10 cellular contexts compared by ENCODE assay signal in genomic region chr17:27218719-27219488, GRCh38.
DNase-seq lines count a peak whose midpoint lies in the region; ATAC-seq and TF ChIP-seq lines count a peak whose summit lies in the region.
"Had no signal": no experiment of that assay in that cellular context is flagged by ENCODE, and none has a peak within 500 bp of the region (broad histone marks: within the 10 kb centered on the region; RNA-seq: fewer than 3 reads in every experiment).

No MANE protein-coding gene starts in this region.

- no peaks in the 10 kb centered on the region for H4K20me1 ChIP-seq in KMS-11 (ENCODE audit: insufficient read depth)

- H3K4me2 ChIP-seq in KMS-11 = peak overlapping the region; percentile 89

- peaks cover 53% of the 10 kb centered on the region for H3K4me1 ChIP-seq in KMS-11 (ENCODE audit: low read depth, poor library complexity, severe bottlenecking)

- H3K27me3 ChIP-seq in KMS-11 (ENCODE audit: insufficient read depth, low read depth) = no peaks in the 10 kb centered on the region

- peak; percentile 9 for DNase-seq in stimulated activated naive CD8-positive, alpha-beta T cell treated with anti-CD3 and anti-CD28 coated beads, Interleukin-15, Interleukin-2, amounts not matched to agents 100 U/mL and 50 U/mL, for 24 hours
- no peak for DNase-seq in stimulated activated naive CD8-positive, alpha-beta T cell treated with anti-CD3 and anti-CD28 coated beads, Interleukin-15, amount 100 ng/mL, for 72 hours
- DNase-seq in COR-L47 (lab: John Stamatoyannopoulos, UW) = no peak
- DNase-seq in NCI-H345 treated with DMSO at 0.1 percent for 48 hours (lab: John Stamatoyannopoulos, UW; ENCODE audit: unreplicated experiment) = no peak
- DNase-seq in 8988T = no peak
- no peak for DNase-seq in NCI-H1105 treated with DMSO at 0.1 percent for 48 hours (lab: John Stamatoyannopoulos, UW)
- DNase-seq: activated effector memory CD4-positive, alpha-beta T cell treated with anti-CD3 and anti-CD28 coated beads, Interleukin-2, amount 50 U/mL, for 16 hours; mesenchymal stem cell had no signal

- no peaks in the 10 kb centered on the region for H3K27me3 Mint-ChIP-seq in stimulated activated naive CD8-positive, alpha-beta T cell treated with anti-CD3 and anti-CD28 coated beads, Interleukin-15, amount 100 ng/mL, for 72 hours

- no peaks in the 10 kb centered on the region for H3K36me3 ChIP-seq in KMS-11 (ENCODE audit: insufficient read depth)

- H3K9me3 Mint-ChIP-seq in stimulated activated naive CD8-positive, alpha-beta T cell treated with anti-CD3 and anti-CD28 coated beads, Interleukin-15, amount 100 ng/mL, for 72 hours = peaks cover 4 to 8% of the 10 kb centered on the region in 2 donors

- peak overlapping the region in 1 of 2 donors; percentile 67 for H3K27ac Mint-ChIP-seq in stimulated activated naive CD8-positive, alpha-beta T cell treated with anti-CD3 and anti-CD28 coated beads, Interleukin-15, amount 100 ng/mL, for 72 hours

- no peak overlapping the region for H3K4me3 ChIP-seq in KMS-11 (IDR thresholded peaks at IDR 0.05; ENCODE audit: insufficient read depth, low read depth, low read length)

- peak; percentile 55 for ATAC-seq in stimulated activated naive CD8-positive, alpha-beta T cell treated with anti-CD3 and anti-CD28 coated beads, Interleukin-15, Interleukin-2, amounts not matched to agents 100 U/mL and 50 U/mL, for 24 hours
- ATAC-seq in stimulated activated naive CD8-positive, alpha-beta T cell treated with anti-CD3 and anti-CD28 coated beads, Interleukin-15, amount 100 ng/mL, for 72 hours = no peak
- peak; percentile 75 for ATAC-seq in HG02623 (IDR thresholded peaks at IDR 0.05; ENCODE audit: unreplicated experiment)

- H3K4me1 Mint-ChIP-seq in stimulated activated naive CD8-positive, alpha-beta T cell treated with anti-CD3 and anti-CD28 coated beads, Interleukin-15, amount 100 ng/mL, for 72 hours = peaks cover 7% of the 10 kb centered on the region

- H3K4me3 Mint-ChIP-seq in stimulated activated naive CD8-positive, alpha-beta T cell treated with anti-CD3 and anti-CD28 coated beads, Interleukin-15, amount 100 ng/mL, for 72 hours = no peak overlapping the region

- no peak for TF ChIP-seq CTCF in KMS-11 (conservative IDR thresholded peaks at IDR 0.05; ENCODE audit: low read depth, low read length)

- H3K27ac ChIP-seq in KMS-11 = peak overlapping the region; percentile 99

- peak overlapping the region; percentile 72; the same call in 1 of the 2 replicates for H2AFZ ChIP-seq in KMS-11 (ENCODE audit: low read depth)

- H3K9ac ChIP-seq in KMS-11 = peak overlapping the region; percentile 75

- H3K79me2 ChIP-seq in KMS-11 (ENCODE audit: insufficient read depth, low read depth) = no peaks in the 10 kb centered on the region
